Comparison of ENCODE assay signal across 1 cellular context in genomic region chr1:225525377-225525776, GRCh38.
TF ChIP-seq lines count a peak whose summit lies in the region.

No MANE protein-coding gene starts in this region.

TF ChIP-seq in GM23338, 12 proteins besides CTCF, POLR2A, EP300 and RAD21 (continued from another document):
- TF ChIP-seq ZNF462 (CRISPR knock-in tag; IDR thresholded peaks at IDR 0.05) (no peak), ZNF331 (CRISPR knock-in tag; IDR thresholded peaks at IDR 0.05; ENCODE audit: low read depth) (no peak), EZH2phosphoT487 (IDR thresholded peaks at IDR 0.05; ENCODE audit: unreplicated experiment) (no peak), STAT1 (IDR thresholded peaks at IDR 0.05; ENCODE audit: unreplicated experiment) (no peak), JUNB (IDR thresholded peaks at IDR 0.05; ENCODE audit: unreplicated experiment) (no peak), ETS1 (IDR thresholded peaks at IDR 0.05) (no peak), NANOG (IDR thresholded peaks at IDR 0.05; ENCODE audit: borderline replicate concordance) (no peak)
